17 cellular contexts compared by ENCODE assay signal in the genomic region with DNA sequence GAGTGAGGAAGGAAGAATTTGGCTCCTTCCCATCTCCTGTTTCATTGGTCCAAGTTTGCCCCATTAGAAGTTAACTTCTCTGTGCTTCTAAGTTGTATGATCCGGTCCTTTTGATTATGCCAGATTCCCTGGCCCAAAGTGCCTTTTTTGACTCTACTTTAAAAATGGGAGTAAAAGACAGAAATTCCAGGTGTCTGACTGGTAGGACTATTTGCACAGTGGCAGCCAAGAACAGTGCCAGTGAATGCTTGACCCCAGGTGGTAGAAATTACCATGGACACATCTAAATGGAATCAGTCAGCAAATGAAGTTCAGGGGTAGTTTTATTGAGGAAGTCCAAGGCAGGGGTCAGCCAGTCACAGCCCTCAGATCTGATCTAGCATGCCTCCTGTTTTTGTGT.
DNase-seq lines count a peak whose midpoint lies in the region; ATAC-seq and TF ChIP-seq lines count a peak whose summit lies in the region.
"Had no signal": no experiment of that assay in that cellular context is flagged by ENCODE, and none has a peak within 500 bp of the region (broad histone marks: within the 10 kb centered on the region; RNA-seq: fewer than 3 reads in every experiment).

No MANE protein-coding gene starts in this region.

- H3K36me3 ChIP-seq in breast epithelium: no peaks in the 10 kb centered on the region
- H3K36me3 ChIP-seq in subcutaneous abdominal adipose tissue (ENCODE audit: control insufficient read depth in 5 of 5, insufficient read depth in 5 of 5, low read length in 5 of 5): no peaks in the 10 kb centered on the region
- H3K36me3 ChIP-seq: colonic mucosa, neutrophil had no signal

- H3K27ac ChIP-seq in breast epithelium (peak overlapping the region in 1 of 2 donors; percentile 49), subcutaneous abdominal adipose tissue (ENCODE audit: low read depth, low read length) (peak overlapping the region; percentile 28)
- H3K27ac ChIP-seq: colonic mucosa, neutrophil had no signal

- H3K4me1 Mint-ChIP-seq in MCF 10A (ENCODE audit: insufficient read depth, unreplicated experiment): peaks cover 56% of the 10 kb centered on the region

- TF ChIP-seq EP300 in Ishikawa (IDR thresholded peaks at IDR 0.05; ENCODE audit: borderline replicate concordance): peak; percentile 71; the same call in 1 of the 2 replicates

- no peak overlapping the region for H3K4me3 ChIP-seq in breast epithelium
- H3K4me3 ChIP-seq in subcutaneous abdominal adipose tissue (ENCODE audit: low read depth in 1 of 5, low read length in 5 of 5): peak overlapping the region in 2 of 5 donors; percentile 12 to 51
- H3K4me3 ChIP-seq: colonic mucosa had no signal

- no peak overlapping the region for H3K4me3 Mint-ChIP-seq in MCF 10A (ENCODE audit: unreplicated experiment)

- ATAC-seq in HG03442 (IDR thresholded peaks at IDR 0.05; ENCODE audit: unreplicated experiment): no peak
- no peak for ATAC-seq in HG03439 (IDR thresholded peaks at IDR 0.05; ENCODE audit: unreplicated experiment)

- peak overlapping the region; percentile 71 for H3K27ac Mint-ChIP-seq in MCF 10A (ENCODE audit: low read depth, unreplicated experiment)

- H3K4me1 ChIP-seq in breast epithelium (no peaks in the 10 kb centered on the region), subcutaneous abdominal adipose tissue (ENCODE audit: control insufficient read depth in 5 of 5, insufficient read depth in 5 of 5, low read length in 5 of 5) (peaks cover 0 to 47% (median 24%) of the 10 kb centered on the region in 5 donors)

- DNase-seq in MCF 10A (ENCODE audit: unreplicated experiment) (no peak), breast epithelium (ENCODE audit: low spot score in 2 of 2) (no peak), dermis blood vessel endothelial cell (peak; percentile 39), C1 segment of cervical spinal cord (lab: John Stamatoyannopoulos, UW) (no peak)
- DNase-seq: activated CD4-positive, alpha-beta T cell treated with anti-CD3 and anti-CD28 coated beads, Interleukin-2, amount 50 U/mL, for 1 hour; activated naive CD4-positive, alpha-beta T cell; colonic mucosa; foreskin melanocyte; NCI-H1092; NCI-H510A; stimulated activated CD4-positive, alpha-beta T cell treated with anti-CD3 and anti-CD28 coated beads, Interleukin-12 subunit alpha, Interleukin-12 subunit beta, amount 100 ng/mL, for 4 hours; stimulated activated CD8-positive, alpha-beta memory T cell treated with anti-CD3 and anti-CD28 coated beads, Interleukin-4, amount 100 ng/mL, for 48 hours had no signal

- no peak overlapping the region for H3K9ac ChIP-seq in subcutaneous abdominal adipose tissue (ENCODE audit: low read length in 5 of 5)

- no TSS peak for BruUV-seq in MCF 10A (replicated peaks; lab: Mats Ljungman, UMichigan)

- no peaks in the 10 kb centered on the region for H3K27me3 Mint-ChIP-seq in MCF 10A (ENCODE audit: insufficient read depth, unreplicated experiment)

- POLR2A ChIA-PET in MCF 10A (lab: Yijun Ruan, JAX): interaction anchor here (0.9 kb wide), 1 partner anchor 66 kb away, joined by 3 read pairs; no protein-coding TSS in a partner anchor

- intact Hi-C loops in MCF 10A (cut with micrococcal nuclease) (no loop called here), breast epithelium (cut with DNase I; ENCODE audit: low total_unique reads) (no loop called here)

- CTCF ChIA-PET in MCF 10A (lab: Yijun Ruan, JAX): interaction anchor here (0.6 kb wide), 2 partner anchors 152 to 544 kb away, joined by 3 read pairs; no protein-coding TSS in a partner anchor

- H3K9me3 ChIP-seq in breast epithelium: no peaks in the 10 kb centered on the region
- H3K9me3 ChIP-seq in subcutaneous abdominal adipose tissue (ENCODE audit: control insufficient read depth in 5 of 5, low read length in 5 of 5): no peaks in the 10 kb centered on the region
- H3K9me3 ChIP-seq: colonic mucosa, neutrophil had no signal

- no peak for TF ChIP-seq RAD21 in Ishikawa (IDR thresholded peaks at IDR 0.05; ENCODE audit: low read depth)

- no peaks in the 10 kb centered on the region for H3K27me3 ChIP-seq in breast epithelium
- no peaks in the 10 kb centered on the region for H3K27me3 ChIP-seq in subcutaneous abdominal adipose tissue (ENCODE audit: control insufficient read depth in 5 of 5, insufficient read depth in 4 of 5, low read length in 5 of 5)
- H3K27me3 ChIP-seq: colonic mucosa, neutrophil had no signal

- H3K9me3 Mint-ChIP-seq in MCF 10A (ENCODE audit: unreplicated experiment): no peaks in the 10 kb centered on the region

- TF ChIP-seq POLR2A in breast epithelium (IDR thresholded peaks at IDR 0.05): no peak

- H3K36me3 Mint-ChIP-seq in MCF 10A (ENCODE audit: insufficient read depth, unreplicated experiment): no peaks in the 10 kb centered on the region

- TF ChIP-seq CTCF in MCF 10A (IDR thresholded peaks at IDR 0.05; ENCODE audit: unreplicated experiment) (no peak), breast epithelium (IDR thresholded peaks at IDR 0.05) (no peak)

TF ChIP-seq in Ishikawa, 13 proteins besides CTCF, POLR2A, EP300 and RAD21:
- TF ChIP-seq TEAD4 (IDR thresholded peaks at IDR 0.05): peak; percentile 71; the same call in 1 of the 2 replicates
- TF ChIP-seq NFIC (IDR thresholded peaks at IDR 0.05): peak; percentile 58
- peak; percentile 50; the same call in 1 of the 2 replicates for TF ChIP-seq FOXM1 (IDR thresholded peaks at IDR 0.05; ENCODE audit: borderline replicate concordance, low read depth)
- TF ChIP-seq, protein P1, sequence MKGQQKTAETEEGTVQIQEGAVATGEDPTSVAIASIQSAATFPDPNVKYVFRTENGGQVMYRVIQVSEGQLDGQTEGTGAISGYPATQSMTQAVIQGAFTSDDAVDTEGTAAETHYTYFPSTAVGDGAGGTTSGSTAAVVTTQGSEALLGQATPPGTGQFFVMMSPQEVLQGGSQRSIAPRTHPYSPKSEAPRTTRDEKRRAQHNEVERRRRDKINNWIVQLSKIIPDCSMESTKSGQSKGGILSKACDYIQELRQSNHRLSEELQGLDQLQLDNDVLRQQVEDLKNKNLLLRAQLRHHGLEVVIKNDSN (IDR thresholded peaks at IDR 0.05): no peak
- TF ChIP-seq, protein P2, sequence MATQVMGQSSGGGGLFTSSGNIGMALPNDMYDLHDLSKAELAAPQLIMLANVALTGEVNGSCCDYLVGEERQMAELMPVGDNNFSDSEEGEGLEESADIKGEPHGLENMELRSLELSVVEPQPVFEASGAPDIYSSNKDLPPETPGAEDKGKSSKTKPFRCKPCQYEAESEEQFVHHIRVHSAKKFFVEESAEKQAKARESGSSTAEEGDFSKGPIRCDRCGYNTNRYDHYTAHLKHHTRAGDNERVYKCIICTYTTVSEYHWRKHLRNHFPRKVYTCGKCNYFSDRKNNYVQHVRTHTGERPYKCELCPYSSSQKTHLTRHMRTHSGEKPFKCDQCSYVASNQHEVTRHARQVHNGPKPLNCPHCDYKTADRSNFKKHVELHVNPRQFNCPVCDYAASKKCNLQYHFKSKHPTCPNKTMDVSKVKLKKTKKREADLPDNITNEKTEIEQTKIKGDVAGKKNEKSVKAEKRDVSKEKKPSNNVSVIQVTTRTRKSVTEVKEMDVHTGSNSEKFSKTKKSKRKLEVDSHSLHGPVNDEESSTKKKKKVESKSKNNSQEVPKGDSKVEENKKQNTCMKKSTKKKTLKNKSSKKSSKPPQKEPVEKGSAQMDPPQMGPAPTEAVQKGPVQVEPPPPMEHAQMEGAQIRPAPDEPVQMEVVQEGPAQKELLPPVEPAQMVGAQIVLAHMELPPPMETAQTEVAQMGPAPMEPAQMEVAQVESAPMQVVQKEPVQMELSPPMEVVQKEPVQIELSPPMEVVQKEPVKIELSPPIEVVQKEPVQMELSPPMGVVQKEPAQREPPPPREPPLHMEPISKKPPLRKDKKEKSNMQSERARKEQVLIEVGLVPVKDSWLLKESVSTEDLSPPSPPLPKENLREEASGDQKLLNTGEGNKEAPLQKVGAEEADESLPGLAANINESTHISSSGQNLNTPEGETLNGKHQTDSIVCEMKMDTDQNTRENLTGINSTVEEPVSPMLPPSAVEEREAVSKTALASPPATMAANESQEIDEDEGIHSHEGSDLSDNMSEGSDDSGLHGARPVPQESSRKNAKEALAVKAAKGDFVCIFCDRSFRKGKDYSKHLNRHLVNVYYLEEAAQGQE (IDR thresholded peaks at IDR 0.05; ENCODE audit: low read depth): no peak
- TF ChIP-seq TAF1 (IDR thresholded peaks at IDR 0.05; ENCODE audit: low read depth): no peak
- peak; percentile 58 for TF ChIP-seq TCF12 (IDR thresholded peaks at IDR 0.05; ENCODE audit: low read depth)
